ENCODE assay signal across 13 cellular contexts in the genomic region with DNA sequence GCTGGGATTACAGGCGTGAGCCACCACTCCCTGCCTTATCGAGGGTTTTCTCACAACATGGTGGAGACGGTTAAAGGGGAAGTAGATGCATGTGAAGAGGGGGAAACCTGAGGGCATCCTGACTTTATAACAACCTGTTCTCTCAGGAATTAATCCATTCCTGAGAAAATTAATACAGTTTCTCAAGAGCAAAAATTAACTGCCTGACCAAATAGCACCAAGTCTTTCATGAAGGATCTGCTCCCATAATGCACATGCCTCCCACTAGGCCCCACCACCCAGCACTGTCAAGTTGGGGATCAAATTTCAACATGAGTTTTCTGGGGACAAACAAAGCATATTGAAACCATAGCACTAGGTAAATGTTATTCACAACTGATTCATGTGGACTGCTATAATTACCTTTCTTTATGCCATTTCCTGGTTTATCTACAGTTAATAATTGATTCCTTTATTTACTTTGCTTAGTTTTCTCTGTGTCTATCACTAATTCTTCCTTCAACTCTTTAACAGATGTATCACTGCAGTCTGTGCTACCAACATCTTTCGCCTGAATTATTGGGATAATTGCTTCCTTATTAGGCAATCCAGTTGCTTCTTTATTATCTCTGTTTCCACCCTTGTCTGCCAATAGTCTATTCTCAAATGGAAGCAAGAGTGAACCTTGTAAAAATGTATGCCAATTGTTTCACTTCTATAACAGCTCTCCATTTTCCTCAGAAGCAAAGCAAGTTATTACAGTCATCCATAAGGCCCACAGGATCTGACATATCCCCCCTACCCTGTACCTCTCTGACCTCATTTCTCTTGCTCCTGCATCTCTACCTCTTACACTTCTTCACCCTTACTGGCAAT. TPM values are rescaled to one million over a fixed set of nuclear protein-coding genes. Genes with fewer than 3 reads are reported as not detected.
DNase-seq lines count a peak whose midpoint lies in the region; ATAC-seq and TF ChIP-seq lines count a peak whose summit lies in the region.
"Had no signal": no experiment of that assay in that cellular context is flagged by ENCODE, and none has a peak within 500 bp of the region (broad histone marks: within the 10 kb centered on the region; RNA-seq: fewer than 3 reads in every experiment).

No MANE protein-coding gene starts in this region.

- H3K27me3 ChIP-seq in foreskin keratinocyte, result peaks cover 2% of the 10 kb centered on the region
- H3K27me3 ChIP-seq: vagina had no signal

- ATAC-seq in HG02642 (IDR thresholded peaks at IDR 0.05; ENCODE audit: poor library complexity, unreplicated experiment), result no peak
- ATAC-seq in foreskin keratinocyte, result no peak
- ATAC-seq: WTC11 had no signal

- no peak for TF ChIP-seq CTCF in foreskin keratinocyte (conservative IDR thresholded peaks at IDR 0.05)

- DNase-seq in NOMO-1 treated with DMSO at 0.1 percent for 48 hours (lab: John Stamatoyannopoulos, UW; ENCODE audit: unreplicated experiment) (peak; percentile 11), NOMO-1 treated with dmso at 0.1 percent for 144 hours (lab: John Stamatoyannopoulos, UW; ENCODE audit: unreplicated experiment) (no peak), NCI-H748 treated with DMSO at 0.1 percent for 48 hours (lab: John Stamatoyannopoulos, UW) (peak; percentile 60), kidney glomerular epithelial cell (lab: John Stamatoyannopoulos, UW) (peak; percentile 64), islet precursor cell (no peak), NCI-H1092 (lab: John Stamatoyannopoulos, UW) (no peak), foreskin keratinocyte (no peak)
- DNase-seq: activated naive CD4-positive, alpha-beta T cell; NCI-H187; OCI-M1 had no signal

- H3K4me1 ChIP-seq in foreskin keratinocyte, result no peaks in the 10 kb centered on the region

- no peak overlapping the region for H3K27ac ChIP-seq in foreskin keratinocyte
- H3K27ac ChIP-seq: vagina had no signal

RNA-seq across cellular contexts. Expression of a gene that starts 12.9 kb away (rescaled TPM):
- total RNA-seq in foreskin keratinocyte, result 29.4 and 31.3 TPM in 2 replicates
- polyA plus RNA-seq in foreskin keratinocyte, result 21.1 and 23.5 TPM in 2 replicates

RNA-seq across cellular contexts. Expression of a gene that starts 53.1 kb away (rescaled TPM):
- total RNA-seq in foreskin keratinocyte, result 30.6 and 34.1 TPM in 2 replicates
- 20.7 and 25.1 TPM in 2 replicates for polyA plus RNA-seq in foreskin keratinocyte

Comparison
In these comparisons a context has a peak if more than half of its experiments do, and no peak if none do; other contexts are left out.
1. DNase-seq: peak in NOMO-1 treated with DMSO at 0.1 percent for 48 hours (single experiment), NCI-H748 treated with DMSO at 0.1 percent for 48 hours (single experiment) and kidney glomerular epithelial cell (single experiment); none in NOMO-1 treated with dmso at 0.1 percent for 144 hours (single experiment), islet precursor cell (single experiment), NCI-H1092 (single experiment) and foreskin keratinocyte (0 of 2).